In the genomic region with DNA sequence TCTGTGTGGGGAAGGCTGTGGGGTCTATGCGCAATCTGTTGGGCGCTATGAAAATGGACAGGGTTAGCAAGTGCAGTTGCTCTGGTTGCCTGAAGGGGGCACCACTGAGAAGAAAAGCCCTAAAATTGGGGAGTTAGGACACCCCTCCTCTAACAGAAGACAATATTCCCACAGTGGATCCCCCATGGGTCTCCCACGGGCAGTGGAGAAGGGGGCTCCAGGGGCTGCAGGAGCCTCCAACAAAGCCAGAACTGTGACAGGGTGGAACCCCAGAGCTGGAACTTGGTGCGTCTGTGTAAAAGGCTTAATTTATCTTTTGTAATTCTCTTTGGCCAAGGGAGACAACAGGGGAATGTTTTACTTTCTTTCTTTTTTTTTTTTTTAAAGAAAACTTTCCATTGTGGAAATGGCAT, we compare ENCODE assay signal across 12 cellular contexts. TPM values are rescaled to one million over a fixed set of nuclear protein-coding genes. Genes with fewer than 3 reads are reported as not detected.
A peak's percentile ranks its signal among the peaks of the same experiment; 100 is the strongest.
DNase-seq lines count a peak whose midpoint lies in the region; ATAC-seq and TF ChIP-seq lines count a peak whose summit lies in the region.
"Had no signal": no experiment of that assay in that cellular context is flagged by ENCODE, and none has a peak within 500 bp of the region (broad histone marks: within the 10 kb centered on the region; RNA-seq: fewer than 3 reads in every experiment).

No MANE protein-coding gene starts in this region.

- no peaks in the 10 kb centered on the region for H3K27me3 ChIP-seq in body of pancreas
- H3K27me3 ChIP-seq in lower lobe of right lung (ENCODE audit: low read depth): no peaks in the 10 kb centered on the region

- ATAC-seq in body of pancreas (no peak), lower lobe of right lung (no peak), HG03097 (IDR thresholded peaks at IDR 0.05; ENCODE audit: low FRiP score, unreplicated experiment) (no peak), GM19455 (IDR thresholded peaks at IDR 0.05; ENCODE audit: unreplicated experiment) (no peak)
- ATAC-seq: left lobe of liver had no signal

- H3K4me1 ChIP-seq in body of pancreas (no peaks in the 10 kb centered on the region), lower lobe of right lung (no peaks in the 10 kb centered on the region)

- intact Hi-C loops in body of pancreas (cut with DNase I) (loop anchor here (10.0 kb wide), 1 partner anchor 126 kb away; no protein-coding TSS in a partner anchor), lower lobe of right lung (cut with DNase I) (no loop called here)

- H3K36me3 ChIP-seq in body of pancreas (replicated peaks in 1 of 2; ENCODE audit: insufficient read depth in 1 of 2, low read depth in 2 of 2) (no peaks in the 10 kb centered on the region), lower lobe of right lung (no peaks in the 10 kb centered on the region)

- WGBS in body of pancreas, 2 donors: 37 to 49% methylated on average over 4 of the region's 4 CpGs

- no peak overlapping the region for H3K4me3 ChIP-seq in body of pancreas
- no peak overlapping the region for H3K4me3 ChIP-seq in lower lobe of right lung

- DNase-seq in ACHN (peak; percentile 16), GM13977 (ENCODE audit: low spot score) (no peak), body of pancreas (no peak), lower lobe of right lung (no peak), NCI-H1694 (lab: John Stamatoyannopoulos, UW) (no peak), superior temporal gyrus (ENCODE audit: extremely low spot score) (no peak)
- DNase-seq: activated CD4-positive, alpha-beta T cell treated with anti-CD3 and anti-CD28 coated beads, Interleukin-2, amount 50 U/mL, for 4 hours; central memory CD4-positive, alpha-beta T cell; NCI-H774 had no signal

- TF ChIP-seq CTCF in GM13977 (IDR thresholded peaks at IDR 0.05; ENCODE audit: extremely low read depth, insufficient read depth, missing control alignments) (peak; percentile 48), body of pancreas (IDR thresholded peaks at IDR 0.05) (peak in 6 of 7 experiments; percentile 15 to 48 (median 30)), lower lobe of right lung (IDR thresholded peaks at IDR 0.05) (peak; percentile 60)

- in situ Hi-C loops in ACHN (cut with HindIII; ENCODE audit: low pct_ligation_motif_present, low pct_unique_long_range_greater_than_20kb, low sequenced_read_pairs): no loop called here
- in situ Hi-C loops in GM13977 (cut with MboI; ENCODE audit: low pct_unique_long_range_greater_than_20kb, low sequenced_read_pairs, unreplicated experiment): no loop called here

- H3K9me3 ChIP-seq in body of pancreas (no peaks in the 10 kb centered on the region), lower lobe of right lung (no peaks in the 10 kb centered on the region)

- no peak for TF ChIP-seq POLR2A in body of pancreas (IDR thresholded peaks at IDR 0.05)

- H3K27ac ChIP-seq in body of pancreas: no peak overlapping the region
- no peak overlapping the region for H3K27ac ChIP-seq in lower lobe of right lung

RNA-seq across cellular contexts. Expression of a gene that starts 12.5 kb away (rescaled TPM):
- total RNA-seq in body of pancreas: 1 to 10 TPM in 1 of 2 donors, not detected in 1; 2.3 TPM
- total RNA-seq in lower lobe of right lung: 9.2 TPM
